14 cellular contexts compared by ENCODE assay signal in the genomic region with DNA sequence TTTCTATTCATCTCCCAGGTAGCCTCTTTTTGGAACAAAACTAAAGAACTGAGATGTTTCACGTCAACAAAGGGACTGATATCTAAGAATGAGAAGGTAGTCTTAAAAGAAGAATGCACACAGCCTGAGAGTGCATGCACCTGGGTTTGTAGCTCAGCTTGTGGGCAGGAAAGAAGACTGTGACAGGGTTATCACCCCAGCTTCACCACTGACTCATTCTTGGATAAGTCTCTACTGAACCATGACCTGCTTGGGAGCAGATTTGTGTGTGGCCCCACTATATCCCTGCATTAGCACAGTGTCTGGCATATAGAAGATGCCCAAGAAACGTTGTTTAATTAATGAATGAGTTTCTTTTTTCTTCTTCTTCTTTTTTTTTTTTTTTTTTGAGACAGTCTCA.
DNase-seq lines count a peak whose midpoint lies in the region; ATAC-seq and TF ChIP-seq lines count a peak whose summit lies in the region.
"Had no signal": no experiment of that assay in that cellular context is flagged by ENCODE, and none has a peak within 500 bp of the region (broad histone marks: within the 10 kb centered on the region; RNA-seq: fewer than 3 reads in every experiment).

No MANE protein-coding gene starts in this region.

- peaks cover 27% of the 10 kb centered on the region for H3K4me1 Mint-ChIP-seq in endothelial cell (ENCODE audit: unreplicated experiment)
- H3K4me1 Mint-ChIP-seq: naive B cell had no signal

- DNase-seq in GM20000 (ENCODE audit: low spot score) (peak; percentile 16), GM03348 (ENCODE audit: low spot score) (no peak), endothelial cell (ENCODE audit: low spot score) (no peak), mesenteric fat pad (ENCODE audit: low spot score) (no peak)
- DNase-seq in stimulated activated CD4-positive, alpha-beta T cell treated with anti-CD3 and anti-CD28 coated beads, Interleukin-15, amount 100 ng/mL, for 24 hours, result no peak
- DNase-seq: activated CD4-positive, CD25-positive, alpha-beta regulatory T cell treated with anti-CD3 and anti-CD28 coated beads, Interleukin-2, amount 50 U/mL, for 72 hours; activated effector memory CD4-positive, alpha-beta T cell treated with anti-CD3 and anti-CD28 coated beads, Interleukin-2, amount 50 U/mL, for 16 hours; caudate nucleus; naive B cell; NCI-H526 treated with DMSO at 0.1 percent for 48 hours; spleen had no signal

- no peaks in the 10 kb centered on the region for H3K9me3 Mint-ChIP-seq in endothelial cell (ENCODE audit: unreplicated experiment)

- H3K27ac Mint-ChIP-seq in endothelial cell (ENCODE audit: unreplicated experiment), result no peak overlapping the region
- H3K27ac Mint-ChIP-seq: naive B cell had no signal

- TF ChIP-seq CTCF in GM20000 (IDR thresholded peaks at IDR 0.05; ENCODE audit: extremely low read depth, missing control alignments) (no peak), endothelial cell (IDR thresholded peaks at IDR 0.05; ENCODE audit: unreplicated experiment) (no peak)

- H3K36me3 Mint-ChIP-seq in endothelial cell (ENCODE audit: low read depth, unreplicated experiment), result no peaks in the 10 kb centered on the region
- H3K36me3 Mint-ChIP-seq: naive B cell had no signal

- peak; percentile 96 for ATAC-seq in GM18508 (IDR thresholded peaks at IDR 0.05; ENCODE audit: insufficient read depth, unreplicated experiment)
- peak; percentile 98 for ATAC-seq in HG02938 (IDR thresholded peaks at IDR 0.05; ENCODE audit: unreplicated experiment)
- peak; percentile 98 for ATAC-seq in HG03558 (IDR thresholded peaks at IDR 0.05; ENCODE audit: extremely low read depth, unreplicated experiment)

- H3K27me3 Mint-ChIP-seq in endothelial cell (ENCODE audit: unreplicated experiment), result no peaks in the 10 kb centered on the region

- H3K4me3 Mint-ChIP-seq in endothelial cell (ENCODE audit: unreplicated experiment), result no peak overlapping the region
